Comparison of ENCODE assay signal across 1 cellular context in the genomic region with DNA sequence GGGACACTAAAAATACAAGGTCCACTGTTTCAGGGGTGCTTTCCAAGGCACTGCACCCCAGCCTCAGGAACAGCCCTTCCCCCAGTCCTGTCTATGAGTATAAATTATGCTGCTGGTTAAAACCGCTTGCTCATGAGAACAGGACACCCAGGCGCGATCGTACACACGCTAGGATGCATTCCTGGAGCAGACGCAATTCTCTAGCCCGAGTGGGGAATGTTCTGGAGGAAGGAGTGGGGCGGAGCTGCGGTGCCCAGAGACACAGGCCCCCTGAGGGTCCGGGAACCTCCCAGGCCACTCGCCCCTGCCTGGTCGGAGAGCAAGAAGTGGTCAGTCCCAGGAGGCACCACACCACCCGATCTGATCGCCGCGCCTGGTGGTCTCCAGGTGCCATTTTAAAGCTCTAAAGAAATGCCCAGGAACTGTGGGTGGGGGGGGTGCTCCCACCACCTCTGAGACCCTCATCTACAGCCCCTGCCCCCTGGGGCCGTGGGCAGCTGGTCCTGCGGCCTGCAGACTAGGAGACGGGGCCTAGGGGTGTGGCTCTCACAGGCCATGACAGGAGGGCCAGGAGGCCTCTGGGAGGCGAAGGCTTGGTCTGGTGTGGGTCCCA.
TF ChIP-seq lines count a peak whose summit lies in the region.

No MANE protein-coding gene starts in this region.

TF ChIP-seq in HepG2, 621 proteins besides CTCF, POLR2A, EP300 and RAD21:
- TF ChIP-seq ZFP36L1 (CRISPR knock-in tag; IDR thresholded peaks at IDR 0.05) (no peak), ATF7-NPFF (CRISPR knock-in tag; IDR thresholded peaks at IDR 0.05; ENCODE audit: low read depth) (no peak), NFAT5 (CRISPR knock-in tag; IDR thresholded peaks at IDR 0.05) (no peak), NFATC3 (CRISPR knock-in tag; IDR thresholded peaks at IDR 0.05) (no peak), KAT2B (IDR thresholded peaks at IDR 0.05; ENCODE audit: borderline replicate concordance, low read depth, low read length) (no peak), SSRP1 (CRISPR knock-in tag; IDR thresholded peaks at IDR 0.05) (no peak), ZNF772 (CRISPR knock-in tag; IDR thresholded peaks at IDR 0.05) (no peak), ZNF547 (CRISPR knock-in tag; IDR thresholded peaks at IDR 0.05) (no peak)
- TF ChIP-seq, protein P1, sequence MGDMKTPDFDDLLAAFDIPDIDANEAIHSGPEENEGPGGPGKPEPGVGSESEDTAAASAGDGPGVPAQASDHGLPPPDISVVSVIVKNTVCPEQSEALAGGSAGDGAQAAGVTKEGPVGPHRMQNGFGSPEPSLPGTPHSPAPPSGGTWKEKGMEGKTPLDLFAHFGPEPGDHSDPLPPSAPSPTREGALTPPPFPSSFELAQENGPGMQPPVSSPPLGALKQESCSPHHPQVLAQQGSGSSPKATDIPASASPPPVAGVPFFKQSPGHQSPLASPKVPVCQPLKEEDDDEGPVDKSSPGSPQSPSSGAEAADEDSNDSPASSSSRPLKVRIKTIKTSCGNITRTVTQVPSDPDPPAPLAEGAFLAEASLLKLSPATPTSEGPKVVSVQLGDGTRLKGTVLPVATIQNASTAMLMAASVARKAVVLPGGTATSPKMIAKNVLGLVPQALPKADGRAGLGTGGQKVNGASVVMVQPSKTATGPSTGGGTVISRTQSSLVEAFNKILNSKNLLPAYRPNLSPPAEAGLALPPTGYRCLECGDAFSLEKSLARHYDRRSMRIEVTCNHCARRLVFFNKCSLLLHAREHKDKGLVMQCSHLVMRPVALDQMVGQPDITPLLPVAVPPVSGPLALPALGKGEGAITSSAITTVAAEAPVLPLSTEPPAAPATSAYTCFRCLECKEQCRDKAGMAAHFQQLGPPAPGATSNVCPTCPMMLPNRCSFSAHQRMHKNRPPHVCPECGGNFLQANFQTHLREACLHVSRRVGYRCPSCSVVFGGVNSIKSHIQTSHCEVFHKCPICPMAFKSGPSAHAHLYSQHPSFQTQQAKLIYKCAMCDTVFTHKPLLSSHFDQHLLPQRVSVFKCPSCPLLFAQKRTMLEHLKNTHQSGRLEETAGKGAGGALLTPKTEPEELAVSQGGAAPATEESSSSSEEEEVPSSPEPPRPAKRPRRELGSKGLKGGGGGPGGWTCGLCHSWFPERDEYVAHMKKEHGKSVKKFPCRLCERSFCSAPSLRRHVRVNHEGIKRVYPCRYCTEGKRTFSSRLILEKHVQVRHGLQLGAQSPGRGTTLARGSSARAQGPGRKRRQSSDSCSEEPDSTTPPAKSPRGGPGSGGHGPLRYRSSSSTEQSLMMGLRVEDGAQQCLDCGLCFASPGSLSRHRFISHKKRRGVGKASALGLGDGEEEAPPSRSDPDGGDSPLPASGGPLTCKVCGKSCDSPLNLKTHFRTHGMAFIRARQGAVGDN (CRISPR knock-in tag; IDR thresholded peaks at IDR 0.05): no peak
- TF ChIP-seq, protein P2, sequence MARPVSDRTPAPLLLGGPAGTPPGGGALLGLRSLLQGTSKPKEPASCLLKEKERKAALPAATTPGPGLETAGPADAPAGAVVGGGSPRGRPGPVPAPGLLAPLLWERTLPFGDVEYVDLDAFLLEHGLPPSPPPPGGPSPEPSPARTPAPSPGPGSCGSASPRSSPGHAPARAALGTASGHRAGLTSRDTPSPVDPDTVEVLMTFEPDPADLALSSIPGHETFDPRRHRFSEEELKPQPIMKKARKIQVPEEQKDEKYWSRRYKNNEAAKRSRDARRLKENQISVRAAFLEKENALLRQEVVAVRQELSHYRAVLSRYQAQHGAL (CRISPR knock-in tag; IDR thresholded peaks at IDR 0.05; ENCODE audit: not compliant biosample characterization): no peak
